ENCODE assay signal across 8 cellular contexts in the genomic region with DNA sequence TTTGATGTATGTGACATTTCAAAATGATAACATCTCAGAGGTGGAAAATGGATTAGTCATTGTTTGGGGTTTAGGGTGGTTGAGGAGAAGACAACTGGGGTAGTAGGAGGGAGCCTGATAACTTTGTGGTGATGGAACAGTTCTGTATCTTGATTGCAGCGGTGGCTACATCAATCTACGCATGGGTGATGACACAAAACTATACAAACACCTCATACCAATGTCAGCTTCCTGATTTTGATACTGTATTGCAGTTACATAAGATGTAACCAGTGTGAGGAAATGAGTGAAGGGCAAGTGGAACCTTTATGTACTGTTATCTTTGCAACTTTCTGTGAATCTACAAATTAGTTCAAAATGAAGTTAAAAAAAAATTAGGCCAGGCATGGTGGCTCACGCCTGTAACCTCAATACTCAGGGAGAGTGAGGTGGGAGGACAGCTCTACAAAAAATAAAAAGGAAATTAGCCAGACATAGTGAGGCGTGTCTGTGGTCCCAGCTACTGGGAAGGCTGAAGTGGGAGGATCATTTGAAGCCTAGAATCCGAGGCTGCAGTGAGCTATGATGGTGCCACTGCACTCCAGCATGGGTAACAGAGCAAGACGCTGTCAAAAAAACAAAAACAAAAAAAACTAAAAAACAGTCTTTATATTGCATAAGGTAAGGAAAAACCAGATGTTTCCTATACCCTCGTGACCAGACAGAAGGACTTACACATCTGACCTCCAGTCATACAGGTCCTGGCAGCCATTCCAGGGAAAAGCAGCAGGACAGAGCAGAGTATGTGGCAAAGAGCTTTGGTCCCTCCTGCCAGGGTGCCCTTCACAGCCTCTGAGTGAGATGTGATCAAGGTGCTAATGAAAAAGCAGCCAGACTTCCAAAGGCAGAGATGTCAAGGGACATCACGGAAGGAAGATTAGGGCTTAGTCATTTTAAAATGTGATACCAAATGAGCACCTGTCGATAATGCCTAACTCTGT. TPM values are rescaled to one million over a fixed set of nuclear protein-coding genes. Genes with fewer than 3 reads are reported as not detected.
DNase-seq lines count a peak whose midpoint lies in the region; ATAC-seq and TF ChIP-seq lines count a peak whose summit lies in the region.
"Had no signal": no experiment of that assay in that cellular context is flagged by ENCODE, and none has a peak within 500 bp of the region (broad histone marks: within the 10 kb centered on the region; RNA-seq: fewer than 3 reads in every experiment).

No MANE protein-coding gene starts in this region.

- TF ChIP-seq CTCF in thyroid gland (IDR thresholded peaks at IDR 0.05) = no peak

- intact Hi-C loops in thyroid gland (cut with DNase I) = no loop called here

- H3K36me3 Mint-ChIP-seq in T-helper 1 cell treated with Interleukin-12 subunit alpha and Interleukin-12 subunit beta and Interleukin-4 antibody, amounts not matched to agents 30 μg/mL and 1 μg/mL, for 36 hours (ENCODE audit: low read depth) = peaks cover 1% of the 10 kb centered on the region
- peaks cover 10% of the 10 kb centered on the region for H3K36me3 Mint-ChIP-seq in central memory CD8-positive, alpha-beta T cell (ENCODE audit: insufficient read depth)

- WGBS in thyroid gland, 2 donors = 84 to 87% methylated on average over 9 of the region's 9 CpGs

- ATAC-seq in HG02610 (IDR thresholded peaks at IDR 0.05; ENCODE audit: unreplicated experiment) (peak; percentile 75), HG03108 (IDR thresholded peaks at IDR 0.05; ENCODE audit: unreplicated experiment) (no peak)
- peak; percentile 95 for ATAC-seq in central memory CD8-positive, alpha-beta T cell (replicated peaks; ENCODE audit: extremely low read depth, poor library complexity, severe bottlenecking)

- H3K9me3 ChIP-seq in thyroid gland = no peaks in the 10 kb centered on the region

- DNase-seq in central memory CD8-positive, alpha-beta T cell (ENCODE audit: low spot score in 2 of 2) = peak in 1 of 2 donors; percentile 37
- DNase-seq in stimulated activated CD4-positive, alpha-beta T cell treated with anti-CD3 and anti-CD28 coated beads, TNF-alpha, amount 100 ng/mL, for 24 hours (ENCODE audit: low read depth in 3 of 3) = peak in 2 of 3 experiments; percentile 21 to 40
- DNase-seq in RKO (ENCODE audit: low spot score) (no peak), thyroid gland (no peak)

- H3K27ac Mint-ChIP-seq in T-helper 1 cell treated with Interleukin-12 subunit alpha and Interleukin-12 subunit beta and Interleukin-4 antibody, amounts not matched to agents 30 μg/mL and 1 μg/mL, for 36 hours = peak overlapping the region; percentile 4
- H3K27ac Mint-ChIP-seq in central memory CD8-positive, alpha-beta T cell (ENCODE audit: low read depth) = peak overlapping the region; percentile 95

- no peaks in the 10 kb centered on the region for H3K9me3 Mint-ChIP-seq in T-helper 1 cell treated with Interleukin-12 subunit alpha and Interleukin-12 subunit beta and Interleukin-4 antibody, amounts not matched to agents 30 μg/mL and 1 μg/mL, for 36 hours
- H3K9me3 Mint-ChIP-seq in central memory CD8-positive, alpha-beta T cell = no peaks in the 10 kb centered on the region

- H3K36me3 ChIP-seq in thyroid gland = no peaks in the 10 kb centered on the region

- no peak overlapping the region for H3K4me3 Mint-ChIP-seq in T-helper 1 cell treated with Interleukin-12 subunit alpha and Interleukin-12 subunit beta and Interleukin-4 antibody, amounts not matched to agents 30 μg/mL and 1 μg/mL, for 36 hours
- peak overlapping the region; percentile 56 for H3K4me3 Mint-ChIP-seq in central memory CD8-positive, alpha-beta T cell
- H3K4me3 Mint-ChIP-seq: brain had no signal

- TF ChIP-seq POLR2A in thyroid gland (IDR thresholded peaks at IDR 0.05) = no peak

- peaks cover 28% of the 10 kb centered on the region for H3K27me3 Mint-ChIP-seq in T-helper 1 cell treated with Interleukin-12 subunit alpha and Interleukin-12 subunit beta and Interleukin-4 antibody, amounts not matched to agents 30 μg/mL and 1 μg/mL, for 36 hours (ENCODE audit: low read depth)
- H3K27me3 Mint-ChIP-seq in central memory CD8-positive, alpha-beta T cell = no peaks in the 10 kb centered on the region
- H3K27me3 Mint-ChIP-seq: brain had no signal

- peaks cover 9 to 28% of the 10 kb centered on the region in 2 donors for H3K4me1 ChIP-seq in thyroid gland

- no peak overlapping the region for H3K4me3 ChIP-seq in thyroid gland (replicated peaks in 1 of 3)

- no peak overlapping the region for H3K27ac ChIP-seq in thyroid gland

- H3K4me1 Mint-ChIP-seq in T-helper 1 cell treated with Interleukin-12 subunit alpha and Interleukin-12 subunit beta and Interleukin-4 antibody, amounts not matched to agents 30 μg/mL and 1 μg/mL, for 36 hours (ENCODE audit: low read depth) = peaks cover 10% of the 10 kb centered on the region
- peaks cover 25% of the 10 kb centered on the region for H3K4me1 Mint-ChIP-seq in central memory CD8-positive, alpha-beta T cell

- no peaks in the 10 kb centered on the region for H3K27me3 ChIP-seq in thyroid gland

RNA-seq across cellular contexts. Expression of a gene that starts 50.8 kb away (rescaled TPM):
- total RNA-seq in thyroid gland = 10 to 100 TPM; 41.0 to 75.5 (median 56.7) TPM

Comparison
In these comparisons a context has a peak if more than half of its experiments do, and no peak if none do; other contexts are left out.
1. DNase-seq: peak in stimulated activated CD4-positive, alpha-beta T cell treated with anti-CD3 and anti-CD28 coated beads, TNF-alpha, amount 100 ng/mL, for 24 hours (2 of 3); none in RKO (single experiment) and thyroid gland (0 of 2).